Comparison of ENCODE assay signal across 8 cellular contexts in the genomic region with DNA sequence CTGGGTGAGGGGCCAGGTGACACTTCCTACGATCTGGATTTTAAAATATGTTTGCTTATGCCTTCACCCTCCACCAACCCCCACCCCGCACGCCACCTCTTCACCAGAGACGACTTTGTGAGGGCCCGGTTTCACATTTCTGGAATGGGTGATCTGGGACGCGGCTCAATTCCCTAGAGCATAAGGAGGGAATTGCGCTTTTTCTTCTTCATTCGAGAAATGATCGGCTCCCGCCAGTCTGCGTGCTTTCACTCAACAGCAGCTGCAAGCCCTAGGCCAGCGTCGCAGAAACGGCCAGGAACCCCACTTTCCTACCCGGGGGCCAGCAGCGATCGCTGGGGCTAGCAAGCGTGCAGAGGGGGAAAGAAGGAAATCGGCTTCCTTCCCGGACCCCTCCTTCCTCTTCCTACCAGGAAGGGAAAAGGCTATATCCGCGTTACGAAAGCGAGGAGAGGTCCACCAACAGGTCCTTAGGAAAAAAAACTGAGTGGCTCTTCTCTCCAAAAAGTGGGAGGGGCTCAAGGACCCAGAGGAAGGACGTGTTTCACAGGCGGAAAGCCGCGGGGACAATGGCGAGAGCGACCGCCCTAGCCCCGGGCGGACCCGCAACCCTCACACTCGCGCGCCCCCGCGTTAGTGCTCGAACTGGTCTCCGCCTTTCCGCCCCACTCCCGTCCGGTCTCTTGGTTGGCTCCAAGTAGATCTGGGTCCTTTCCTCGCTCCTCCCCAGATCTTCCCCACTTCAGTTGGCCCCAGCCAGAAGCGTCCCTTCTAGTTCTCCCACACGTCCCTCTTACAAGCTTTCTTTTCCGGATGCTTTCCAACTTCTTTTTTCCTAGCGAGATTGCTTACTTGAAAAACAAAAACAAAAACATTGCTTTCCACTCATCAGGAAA. TPM values are rescaled to one million over a fixed set of nuclear protein-coding genes. Genes with fewer than 3 reads are reported as not detected.
DNase-seq lines count a peak whose midpoint lies in the region; ATAC-seq, FAIRE-seq and TF ChIP-seq lines count a peak whose summit lies in the region.

No MANE protein-coding gene starts in this region.

- peak; percentile 41 for TF ChIP-seq CTCF in epithelial cell of esophagus (IDR thresholded peaks at IDR 0.05; ENCODE audit: insufficient read depth, low read depth, low read length, missing control alignments)

- peaks cover 69% of the 10 kb centered on the region for H3K27me3 Mint-ChIP-seq in activated T-cell treated with anti-CD3 and anti-CD28 coated beads, Interleukin-2, amount 50 U/mL, for 4 hours (ENCODE audit: low read depth)
- H3K27me3 Mint-ChIP-seq in memory B cell = peaks cover 29% of the 10 kb centered on the region

- H3K27ac ChIP-seq in temporal lobe (ENCODE audit: low read depth, low read length) = peak overlapping the region; percentile 98

- no peak overlapping the region for H3K27ac Mint-ChIP-seq in memory B cell

- no peaks in the 10 kb centered on the region for H3K36me3 Mint-ChIP-seq in activated T-cell treated with anti-CD3 and anti-CD28 coated beads, Interleukin-2, amount 50 U/mL, for 4 hours (ENCODE audit: insufficient read depth)
- H3K36me3 Mint-ChIP-seq in memory B cell = peaks cover 1% of the 10 kb centered on the region

- no peak for TF ChIP-seq POLR2A in GM12891 (IDR thresholded peaks at IDR 0.05; ENCODE audit: low read depth, low read length)

- peak overlapping the region; percentile 71 for H3K4me3 Mint-ChIP-seq in activated T-cell treated with anti-CD3 and anti-CD28 coated beads, Interleukin-2, amount 50 U/mL, for 4 hours
- H3K4me3 Mint-ChIP-seq in memory B cell = peak overlapping the region; percentile 70

- peak overlapping the region; percentile 62 for H3K4me3 ChIP-seq in epithelial cell of esophagus (ENCODE audit: low read length)

- H3K4me1 Mint-ChIP-seq in activated T-cell treated with anti-CD3 and anti-CD28 coated beads, Interleukin-2, amount 50 U/mL, for 4 hours (ENCODE audit: low read depth) = peaks cover 30% of the 10 kb centered on the region
- H3K4me1 Mint-ChIP-seq in memory B cell = peaks cover 23% of the 10 kb centered on the region

- DNase-seq in activated T-cell treated with anti-CD3 and anti-CD28 coated beads, Interleukin-2, amount 50 U/mL, for 4 hours = no peak
- DNase-seq in activated T-cell treated with anti-CD3 and anti-CD28 coated beads for 4 hours = no peak
- peak; percentile 43 for DNase-seq in T1000 (lab: John Stamatoyannopoulos, UW)
- DNase-seq in epithelial cell of esophagus (ENCODE audit: low read depth) = peak; percentile 69
- DNase-seq in memory B cell (ENCODE audit: low spot score in 2 of 2) = no peak
- no peak for DNase-seq in GM12891 (ENCODE audit: insufficient read length, low spot score)
- DNase-seq in NCI-H2081 treated with DMSO at 0.1 percent for 48 hours (lab: John Stamatoyannopoulos, UW) = no peak

- peak in 1 of 2 donors; percentile 16 for ATAC-seq in activated T-cell treated with anti-CD3 and anti-CD28 coated beads, Interleukin-2, amount 50 U/mL, for 4 hours
- ATAC-seq in memory B cell (ENCODE audit: low read depth) = no peak

- no peaks in the 10 kb centered on the region for H3K9me3 Mint-ChIP-seq in activated T-cell treated with anti-CD3 and anti-CD28 coated beads, Interleukin-2, amount 50 U/mL, for 4 hours
- H3K9me3 Mint-ChIP-seq in memory B cell = peaks cover 3% of the 10 kb centered on the region

- no peak for FAIRE-seq in GM12891 (lab: Jason Lieb, UNC)

TF ChIP-seq in GM12891, 5 proteins besides CTCF, POLR2A, EP300 and RAD21:
- TF ChIP-seq SPI1 (IDR thresholded peaks at IDR 0.05; ENCODE audit: low read depth, low read length) (no peak), TAF1 (IDR thresholded peaks at IDR 0.05; ENCODE audit: low read depth, low read length) (no peak), PAX5 (IDR thresholded peaks at IDR 0.05; ENCODE audit: insufficient read depth, low read length, severe bottlenecking) (no peak), POU2F2 (IDR thresholded peaks at IDR 0.05; ENCODE audit: low read depth, low read length) (no peak), POLR2AphosphoS5 (IDR thresholded peaks at IDR 0.05; ENCODE audit: low read depth, low read length) (no peak)
TF ChIP-seq in GM12891: peak in this region for 0.

RNA-seq across cellular contexts. Expression of gene ADAMTS1, which starts 1.1 kb away (rescaled TPM):
- total RNA-seq in activated T-cell treated with anti-CD3 and anti-CD28 coated beads, Interleukin-2, amount 50 U/mL, for 4 hours = 1 to 10 TPM in 2 of 3 donors, under 1 TPM in 1; 0.38 to 1.1 (median 1.0) TPM
- 7.1 TPM for total RNA-seq in temporal lobe
- polyA plus RNA-seq in GM12891 (2012; ENCODE audit: low read depth, missing spikeins) = not detected

Comparison
In these comparisons a context has a peak if more than half of its experiments do, and no peak if none do; other contexts are left out.
1. DNase-seq: peak in T1000 (single experiment) and epithelial cell of esophagus (single experiment); none in activated T-cell treated with anti-CD3 and anti-CD28 coated beads, Interleukin-2, amount 50 U/mL, for 4 hours (single experiment), activated T-cell treated with anti-CD3 and anti-CD28 coated beads for 4 hours (single experiment), memory B cell (0 of 2), GM12891 (single experiment) and NCI-H2081 treated with DMSO at 0.1 percent for 48 hours (single experiment).